Comparison of ENCODE assay signal across 17 cellular contexts in the genomic region with DNA sequence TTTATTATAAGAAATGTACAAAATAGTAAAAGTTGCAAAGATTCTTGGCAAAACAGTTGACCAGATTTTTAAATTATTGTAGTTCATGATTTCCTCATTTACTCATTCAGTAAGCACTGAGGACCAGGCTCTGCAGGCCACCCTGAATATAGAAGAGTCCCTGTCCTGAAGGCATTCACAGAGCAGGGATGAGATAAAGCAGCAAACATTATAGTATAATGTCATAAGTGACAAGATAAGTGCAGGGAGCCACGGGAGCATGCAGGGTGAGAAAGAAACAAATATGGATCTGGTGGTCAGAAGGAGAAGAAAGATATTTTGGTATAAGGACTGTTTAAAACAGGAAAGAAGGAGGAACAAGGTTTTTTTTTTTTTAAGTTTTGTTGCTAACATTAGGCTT. TPM values are rescaled to one million over a fixed set of nuclear protein-coding genes. Genes with fewer than 3 reads are reported as not detected.
DNase-seq lines count a peak whose midpoint lies in the region; ATAC-seq and TF ChIP-seq lines count a peak whose summit lies in the region.
"Had no signal": no experiment of that assay in that cellular context is flagged by ENCODE, and none has a peak within 500 bp of the region (broad histone marks: within the 10 kb centered on the region; RNA-seq: fewer than 3 reads in every experiment).

No MANE protein-coding gene starts in this region.

- H3K27me3 ChIP-seq in mammary epithelial cell (ENCODE audit: insufficient read depth, low read length) (no peaks in the 10 kb centered on the region), esophagus muscularis mucosa (no peaks in the 10 kb centered on the region)
- H3K27me3 ChIP-seq in effector memory CD4-positive, alpha-beta T cell (replicated peaks; ENCODE audit: control insufficient read depth, insufficient read depth, low read length, poor library complexity, severe bottlenecking) = no peaks in the 10 kb centered on the region
- H3K27me3 ChIP-seq: colonic mucosa had no signal

- no peak for ATAC-seq in stimulated activated naive CD8-positive, alpha-beta T cell treated with anti-CD3 and anti-CD28 coated beads, Interleukin-15, amount 100 ng/mL, for 72 hours
- ATAC-seq: left ventricle myocardium superior had no signal

- no peak overlapping the region for H3K9ac ChIP-seq in mammary epithelial cell (ENCODE audit: insufficient read depth, low read length)
- H3K9ac ChIP-seq: parathyroid adenoma had no signal

- DNase-seq in MCF 10A (ENCODE audit: unreplicated experiment) (no peak), mammary epithelial cell (no peak), OCI-LY7 (ENCODE audit: low spot score) (no peak), NCI-H1694 treated with DMSO at 0.1 percent for 48 hours (lab: John Stamatoyannopoulos, UW) (no peak), esophagus muscularis mucosa (ENCODE audit: extremely low spot score) (no peak)
- no peak for DNase-seq in effector memory CD4-positive, alpha-beta T cell
- no peak for DNase-seq in stimulated activated naive CD8-positive, alpha-beta T cell treated with anti-CD3 and anti-CD28 coated beads, Interleukin-15, amount 100 ng/mL, for 72 hours
- no peak for DNase-seq in stimulated activated naive CD4-positive, alpha-beta T cell (lab: John Stamatoyannopoulos, UW)
- DNase-seq: activated CD4-positive, alpha-beta T cell treated with anti-CD3 and anti-CD28 coated beads, Interleukin-2, amount 50 U/mL, for 4 hours; colonic mucosa; DMS 273 treated with DMSO at 0.1 percent for 48 hours; left ventricle myocardium superior; MV-4-11; NCI-H2081; NCI-H524 treated with DMSO at 0.1 percent for 48 hours; stimulated activated CD4-positive, alpha-beta T cell treated with anti-CD3 and anti-CD28 coated beads, Interleukin-4, amount 100 ng/mL, for 24 hours had no signal

- H3K4me3 ChIP-seq in mammary epithelial cell (replicated peaks in 1 of 3; ENCODE audit: insufficient read depth in 1 of 3, low read depth in 2 of 3, low read length in 3 of 3) = no peak overlapping the region
- no peak overlapping the region for H3K4me3 ChIP-seq in OCI-LY7 (ENCODE audit: low read depth, low read length, poor library complexity, severe bottlenecking)
- no peak overlapping the region for H3K4me3 ChIP-seq in effector memory CD4-positive, alpha-beta T cell (ENCODE audit: insufficient read depth, low read depth, low read length, poor library complexity, severe bottlenecking)
- H3K4me3 ChIP-seq in esophagus muscularis mucosa = no peak overlapping the region
- H3K4me3 ChIP-seq: colonic mucosa had no signal

- H3K36me3 ChIP-seq in mammary epithelial cell (ENCODE audit: insufficient read depth, low read length) (no peaks in the 10 kb centered on the region), OCI-LY7 (ENCODE audit: insufficient read depth, low read length) (no peaks in the 10 kb centered on the region), esophagus muscularis mucosa (no peaks in the 10 kb centered on the region)
- H3K36me3 ChIP-seq in effector memory CD4-positive, alpha-beta T cell (ENCODE audit: control insufficient read depth, insufficient read depth, low read length) = no peaks in the 10 kb centered on the region
- H3K36me3 ChIP-seq: colonic mucosa had no signal

- H3K4me2 ChIP-seq in mammary epithelial cell (ENCODE audit: insufficient read depth, low read depth, low read length) (no peak overlapping the region), OCI-LY7 (ENCODE audit: low read length) (peak overlapping the region; percentile 63)

- H3K9me3 Mint-ChIP-seq in MCF 10A (ENCODE audit: unreplicated experiment) = no peaks in the 10 kb centered on the region
- H3K9me3 Mint-ChIP-seq in stimulated activated naive CD8-positive, alpha-beta T cell treated with anti-CD3 and anti-CD28 coated beads, Interleukin-15, amount 100 ng/mL, for 72 hours = no peaks in the 10 kb centered on the region

- TF ChIP-seq POLR2A in esophagus muscularis mucosa (IDR thresholded peaks at IDR 0.05; ENCODE audit: low read depth) = no peak

- CTCF ChIA-PET in MCF 10A (lab: Yijun Ruan, JAX) (no interaction called here), mammary epithelial cell (lab: Charles Lee; ENCODE audit: low non-redundant PET) (no interaction called here), OCI-LY7 (lab: Charles Lee; ENCODE audit: unreplicated experiment) (no interaction called here)

- no peaks in the 10 kb centered on the region for H3K9me3 ChIP-seq in mammary epithelial cell (replicated peaks; ENCODE audit: insufficient read depth, low read length)
- H3K9me3 ChIP-seq in OCI-LY7 (ENCODE audit: low read length) = no peaks in the 10 kb centered on the region
- H3K9me3 ChIP-seq in effector memory CD4-positive, alpha-beta T cell (ENCODE audit: control insufficient read depth, low read length) = no peaks in the 10 kb centered on the region
- no peaks in the 10 kb centered on the region for H3K9me3 ChIP-seq in esophagus muscularis mucosa
- H3K9me3 ChIP-seq: colonic mucosa had no signal

- WGBS in mammary epithelial cell (ENCODE audit: low coverage, missing lambda C conversion rate) = 100% methylated on average over 1 of the region's 1 CpG
- 80% methylated on average over 1 of the region's 1 CpG for WGBS in esophagus muscularis mucosa

- intact Hi-C loops in MCF 10A (cut with micrococcal nuclease) = no loop called here
- intact Hi-C loops in mammary epithelial cell (cut with micrococcal nuclease) = no loop called here
- intact Hi-C loops in OCI-LY7 (cut with micrococcal nuclease; ENCODE audit: unreplicated experiment) = loop anchor here (5.0 kb wide), 1 partner anchor 45 kb away; the partner anchor contains the start of gene PARP8
- intact Hi-C loops in esophagus muscularis mucosa (cut with DNase I) = no loop called here

- peaks cover 5% of the 10 kb centered on the region for H3K36me3 Mint-ChIP-seq in MCF 10A (ENCODE audit: insufficient read depth, unreplicated experiment)

- no peaks in the 10 kb centered on the region for H3K4me1 ChIP-seq in mammary epithelial cell (ENCODE audit: insufficient read depth, low read length)
- H3K4me1 ChIP-seq in OCI-LY7 (ENCODE audit: insufficient read depth, low read length, poor library complexity, severe bottlenecking) = peaks cover 26% of the 10 kb centered on the region
- peaks cover 30% of the 10 kb centered on the region for H3K4me1 ChIP-seq in effector memory CD4-positive, alpha-beta T cell (ENCODE audit: control insufficient read depth, insufficient read depth, low read length, poor library complexity, severe bottlenecking)
- peaks cover 0 to 18% (median 7%) of the 10 kb centered on the region in 4 donors for H3K4me1 ChIP-seq in esophagus muscularis mucosa
- H3K4me1 ChIP-seq: colonic mucosa had no signal

- H3K9me2 ChIP-seq in OCI-LY7 (ENCODE audit: insufficient read depth, low read length) = no peaks in the 10 kb centered on the region

- TF ChIP-seq CTCF in MCF 10A (IDR thresholded peaks at IDR 0.05; ENCODE audit: unreplicated experiment) (no peak), mammary epithelial cell (conservative IDR thresholded peaks at IDR 0.05 in 1 of 2, IDR thresholded peaks at IDR 0.05 in 1 of 2; ENCODE audit: extremely low read depth in 1 of 2, insufficient read depth in 1 of 2, low read depth in 1 of 2, low read length in 2 of 2) (no peak), OCI-LY7 (conservative IDR thresholded peaks at IDR 0.05; ENCODE audit: low read length) (no peak), esophagus muscularis mucosa (IDR thresholded peaks at IDR 0.05) (no peak)

- in situ Hi-C loops in mammary epithelial cell (cut with MboI; ENCODE audit: low sequenced_read_pairs in 2 of 2) = no loop called here

- H3K4me1 Mint-ChIP-seq in MCF 10A (ENCODE audit: insufficient read depth, unreplicated experiment) = peaks cover 40% of the 10 kb centered on the region
- H3K4me1 Mint-ChIP-seq in stimulated activated naive CD8-positive, alpha-beta T cell treated with anti-CD3 and anti-CD28 coated beads, Interleukin-15, amount 100 ng/mL, for 72 hours = peaks cover 89% of the 10 kb centered on the region

- BruUV-seq in MCF 10A (replicated peaks; lab: Mats Ljungman, UMichigan) (no TSS peak), mammary epithelial cell (replicated peaks; lab: Mats Ljungman, UMichigan) (no TSS peak), OCI-LY7 (replicated peaks; lab: Mats Ljungman, UMichigan) (no TSS peak)

- H4K20me1 ChIP-seq in mammary epithelial cell (ENCODE audit: insufficient read depth, low read length) (no peaks in the 10 kb centered on the region), OCI-LY7 (ENCODE audit: insufficient read depth, low read length) (no peaks in the 10 kb centered on the region)

- no peak overlapping the region for H3K27ac ChIP-seq in mammary epithelial cell (ENCODE audit: insufficient read depth, low read depth, low read length)
- no peak overlapping the region for H3K27ac ChIP-seq in OCI-LY7 (ENCODE audit: low read depth, low read length, poor library complexity, severe bottlenecking)
- H3K27ac ChIP-seq in effector memory CD4-positive, alpha-beta T cell (ENCODE audit: insufficient read depth, low read length, poor library complexity, severe bottlenecking) = peak overlapping the region; percentile 74
- no peak overlapping the region for H3K27ac ChIP-seq in esophagus muscularis mucosa (replicated peaks in 1 of 4)
- H3K27ac ChIP-seq: colonic mucosa, parathyroid adenoma had no signal

- H3K79me2 ChIP-seq in mammary epithelial cell (ENCODE audit: insufficient read depth, low read length) (peaks cover 55% of the 10 kb centered on the region), OCI-LY7 (ENCODE audit: insufficient read depth, low read depth, low read length) (peaks cover 47% of the 10 kb centered on the region; the same call in 1 of the 2 replicates)

- POLR2A ChIA-PET in MCF 10A (lab: Yijun Ruan, JAX) = no interaction called here
- POLR2A ChIA-PET in OCI-LY7 (lab: Charles Lee) = interaction anchor here (0.9 kb wide), 1 partner anchor 20 kb away, joined by 6 read pairs; no protein-coding TSS in a partner anchor

- TF ChIP-seq EP300 in esophagus muscularis mucosa (IDR thresholded peaks at IDR 0.05) = no peak

- H3K27ac Mint-ChIP-seq in MCF 10A (ENCODE audit: low read depth, unreplicated experiment) = peak overlapping the region; percentile 36
- peak overlapping the region in 1 of 2 donors; percentile 2 for H3K27ac Mint-ChIP-seq in stimulated activated naive CD8-positive, alpha-beta T cell treated with anti-CD3 and anti-CD28 coated beads, Interleukin-15, amount 100 ng/mL, for 72 hours

- H2AFZ ChIP-seq in mammary epithelial cell (ENCODE audit: low read depth, low read length) = no peak overlapping the region
- no peak overlapping the region for H2AFZ ChIP-seq in OCI-LY7 (ENCODE audit: low read length)
- H2AFZ ChIP-seq: parathyroid adenoma had no signal

- H3K27me3 Mint-ChIP-seq in MCF 10A (ENCODE audit: insufficient read depth, unreplicated experiment) = no peaks in the 10 kb centered on the region
- H3K27me3 Mint-ChIP-seq in stimulated activated naive CD8-positive, alpha-beta T cell treated with anti-CD3 and anti-CD28 coated beads, Interleukin-15, amount 100 ng/mL, for 72 hours = no peaks in the 10 kb centered on the region

- H3K4me3 Mint-ChIP-seq in MCF 10A (ENCODE audit: unreplicated experiment) = no peak overlapping the region
- peak overlapping the region; percentile 0 to 8 for H3K4me3 Mint-ChIP-seq in stimulated activated naive CD8-positive, alpha-beta T cell treated with anti-CD3 and anti-CD28 coated beads, Interleukin-15, amount 100 ng/mL, for 72 hours

- dilution Hi-C loops in mammary epithelial cell (cut with HindIII; ENCODE audit: low sequenced_read_pairs) = no loop called here

RNA-seq across cellular contexts. Expression of gene PARP8, which starts 46.0 kb away (rescaled TPM):
- total RNA-seq in MCF 10A (2022) (24.5 and 31.2 TPM in 2 replicates), mammary epithelial cell (10 to 100 TPM; 24.8 to 29.6 TPM), OCI-LY7 (2022) (36.8 and 39.7 TPM in 2 replicates), esophagus muscularis mucosa (10 to 100 TPM in 2 of 4 donors, 1 to 10 TPM in 2; 5.4 to 17.1 (median 9.7) TPM)
- polyA plus RNA-seq in mammary epithelial cell = 15.4 TPM
- 32.3 TPM for polyA minus RNA-seq in mammary epithelial cell
- 22.9 and 39.2 TPM in 2 replicates for total RNA-seq in OCI-LY7 (2014; rRNA removed; shearing (Covaris generic))
